Comparison of ENCODE assay signal across 8 cellular contexts in genomic region chr17:81909966-81910839, GRCh38. TPM values are rescaled to one million over a fixed set of nuclear protein-coding genes. Genes with fewer than 3 reads are reported as not detected.
DNase-seq lines count a peak whose midpoint lies in the region; ATAC-seq and TF ChIP-seq lines count a peak whose summit lies in the region.

No MANE protein-coding gene starts in this region.

- no peak overlapping the region for H3K27ac Mint-ChIP-seq in Calu3 (ENCODE audit: unreplicated experiment)
- H3K27ac Mint-ChIP-seq in central memory CD8-positive, alpha-beta T cell (ENCODE audit: low read depth): no peak overlapping the region

- peak overlapping the region; percentile 80 for H3K4me3 ChIP-seq in LNCaP clone FGC (ENCODE audit: low read depth, low read length)
- H3K4me3 ChIP-seq in mononuclear cell (ENCODE audit: low read length): peak overlapping the region; percentile 50

- H3K4me3 Mint-ChIP-seq in Calu3 (ENCODE audit: low read depth, unreplicated experiment): peak overlapping the region; percentile 78
- H3K4me3 Mint-ChIP-seq in central memory CD8-positive, alpha-beta T cell: peak overlapping the region; percentile 72

- intact Hi-C loops in Calu3 (cut with micrococcal nuclease; ENCODE audit: unreplicated experiment): no loop called here

- no peaks in the 10 kb centered on the region for H3K27me3 Mint-ChIP-seq in Calu3 (ENCODE audit: unreplicated experiment)
- H3K27me3 Mint-ChIP-seq in central memory CD8-positive, alpha-beta T cell: no peaks in the 10 kb centered on the region

- no peaks in the 10 kb centered on the region for H3K9me3 Mint-ChIP-seq in Calu3 (ENCODE audit: low read depth, unreplicated experiment)
- no peaks in the 10 kb centered on the region for H3K9me3 Mint-ChIP-seq in central memory CD8-positive, alpha-beta T cell

- BruUV-seq in Calu3 (replicated peaks; lab: Mats Ljungman, UMichigan): TSS peak; percentile 7

- H3K36me3 Mint-ChIP-seq in Calu3 (ENCODE audit: insufficient read depth, unreplicated experiment): peaks cover 58% of the 10 kb centered on the region
- H3K36me3 Mint-ChIP-seq in central memory CD8-positive, alpha-beta T cell (ENCODE audit: insufficient read depth): peaks cover 22% of the 10 kb centered on the region

- no peak for ATAC-seq in central memory CD8-positive, alpha-beta T cell (replicated peaks; ENCODE audit: extremely low read depth, poor library complexity, severe bottlenecking)

- CTCF ChIA-PET in Calu3 (lab: Charles Lee): interaction anchor here (0.6 kb wide), 1 partner anchor 17 kb away, joined by 3 read pairs; the partner anchor contains the start of gene MAFG

- TF ChIP-seq CTCF in Calu3 (IDR thresholded peaks at IDR 0.05; ENCODE audit: unreplicated experiment): no peak
- TF ChIP-seq CTCF in LNCaP clone FGC (IDR thresholded peaks at IDR 0.05; ENCODE audit: control insufficient read depth, extremely low read depth, insufficient read depth): no peak

- H3K27me3 ChIP-seq in mononuclear cell (ENCODE audit: insufficient read depth, low read length): no peaks in the 10 kb centered on the region

- DNase-seq in Calu3 (no peak), LNCaP clone FGC (ENCODE audit: low read depth) (no peak), NCI-H2196 treated with DMSO at 0.1 percent for 48 hours (lab: John Stamatoyannopoulos, UW; ENCODE audit: unreplicated experiment) (no peak), NCI-H2029 (lab: John Stamatoyannopoulos, UW) (no peak), KBM-7 (no peak)
- no peak for DNase-seq in central memory CD8-positive, alpha-beta T cell (ENCODE audit: low spot score in 2 of 2)
- DNase-seq in stimulated activated CD4-positive, alpha-beta T cell treated with anti-CD3 and anti-CD28 coated beads, Interleukin-4, amount 100 ng/mL, for 24 hours: no peak

- H3K9me3 ChIP-seq in mononuclear cell (ENCODE audit: low read depth, low read length): no peaks in the 10 kb centered on the region

- H3K4me1 ChIP-seq in mononuclear cell (ENCODE audit: insufficient read depth, low read length): peaks cover 17% of the 10 kb centered on the region

- H3K4me1 Mint-ChIP-seq in Calu3 (ENCODE audit: low read depth, unreplicated experiment): peaks cover 28% of the 10 kb centered on the region
- H3K4me1 Mint-ChIP-seq in central memory CD8-positive, alpha-beta T cell: peaks cover 8% of the 10 kb centered on the region

- in situ Hi-C loops in KBM-7 (cut with MboI; ENCODE audit: low pct_unique_long_range_greater_than_20kb, low sequenced_read_pairs): no loop called here

RNA-seq across cellular contexts. Expression of gene PCYT2, which starts 1.0 kb away (rescaled TPM):
- total RNA-seq in Calu3 (2022) (58.4 and 60.9 TPM in 2 replicates), mononuclear cell (10.6 TPM)

RNA-seq across cellular contexts. Expression of gene SIRT7, which starts 7.8 kb away (rescaled TPM):
- total RNA-seq in Calu3 (2022) (50.3 and 56.0 TPM in 2 replicates), mononuclear cell (21.6 TPM)

RNA-seq across cellular contexts. Expression of gene NPB, which starts 8.2 kb away (rescaled TPM):
- total RNA-seq in Calu3 (2022) (0.27 and 0.47 TPM in 2 replicates), mononuclear cell (0.10 TPM)

RNA-seq across cellular contexts. Expression of gene MAFG, which starts 17.3 kb away (rescaled TPM):
- total RNA-seq in Calu3 (2022): 36.1 and 37.9 TPM in 2 replicates
- 14.9 TPM for total RNA-seq in mononuclear cell

RNA-seq across cellular contexts. Expression of gene ANAPC11, which starts 18.7 kb away (rescaled TPM):
- total RNA-seq in Calu3 (2022) (110 and 113 TPM in 2 replicates), mononuclear cell (36.3 TPM)
